21 cellular contexts compared by ENCODE assay signal in the genomic region with DNA sequence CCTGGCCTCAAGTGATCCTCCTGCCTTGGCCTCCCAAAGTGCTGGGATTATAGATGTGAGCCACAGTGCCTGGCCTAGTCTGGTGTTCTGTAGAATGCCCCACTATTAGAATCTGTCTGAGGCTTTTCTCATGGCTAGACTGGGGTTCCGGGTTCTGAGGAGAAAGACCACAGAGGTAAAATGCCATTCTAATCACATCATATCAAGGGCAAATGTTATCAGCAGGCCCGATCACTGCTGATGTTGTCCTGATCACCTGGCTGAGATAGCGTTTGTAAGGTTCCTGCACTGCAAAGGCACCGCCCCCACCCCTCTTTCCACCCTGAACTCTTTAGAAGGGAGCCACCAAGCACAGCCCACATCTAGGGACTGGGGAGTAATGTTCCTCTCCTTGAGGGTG.
"Had no signal": no experiment of that assay in that cellular context is flagged by ENCODE, and none has a peak within 500 bp of the region (broad histone marks: within the 10 kb centered on the region; RNA-seq: fewer than 3 reads in every experiment).

No MANE protein-coding gene starts in this region.

- DNase-seq: colonic mucosa; dermis blood vessel endothelial cell; esophagus squamous epithelium; foreskin fibroblast; glutamatergic neuron; immature natural killer cell; left colon; left ventricle myocardium superior; nucleus accumbens; stimulated activated CD4-positive, alpha-beta T cell treated with anti-CD3 and anti-CD28 coated beads, Interleukin-4, amount 100 ng/mL, for 24 hours; stimulated activated naive CD8-positive, alpha-beta T cell treated with anti-CD3 and anti-CD28 coated beads, Interleukin-15, amount 100 ng/mL, for 72 hours; transverse colon had no signal

- H3K27ac Mint-ChIP-seq: immature natural killer cell; naive thymus-derived CD8-positive, alpha-beta T cell had no signal

- H3K27ac ChIP-seq: colonic mucosa, esophagus squamous epithelium, gastroesophageal sphincter, ovary, right atrium auricular region, thoracic aorta, transverse colon had no signal

- H3K27me3 Mint-ChIP-seq: naive thymus-derived CD8-positive, alpha-beta T cell; stimulated activated memory B cell treated with anti-CD40 and anti-IgM and Interleukin-4, amounts not matched to agents 10 μg/mL and 1 μg/mL and 100 μg/mL, for 72 hours; stimulated activated naive CD8-positive, alpha-beta T cell treated with anti-CD3 and anti-CD28 coated beads, Interleukin-15, amount 100 ng/mL, for 72 hours had no signal

- H3K9me3 Mint-ChIP-seq: immature natural killer cell; naive thymus-derived CD8-positive, alpha-beta T cell; stimulated activated memory B cell treated with anti-CD40 and anti-IgM and Interleukin-4, amounts not matched to agents 10 μg/mL and 1 μg/mL and 100 μg/mL, for 72 hours; stimulated activated naive CD8-positive, alpha-beta T cell treated with anti-CD3 and anti-CD28 coated beads, Interleukin-15, amount 100 ng/mL, for 72 hours had no signal

- ATAC-seq: gastroesophageal sphincter; left colon; left ventricle myocardium superior; mucosa of descending colon; naive thymus-derived CD8-positive, alpha-beta T cell; stimulated activated memory B cell treated with anti-CD40 and anti-IgM and Interleukin-4, amounts not matched to agents 10 μg/mL and 1 μg/mL and 100 μg/mL, for 72 hours; stimulated activated naive CD8-positive, alpha-beta T cell treated with anti-CD3 and anti-CD28 coated beads, Interleukin-15, amount 100 ng/mL, for 72 hours had no signal

- H3K36me3 ChIP-seq: colonic mucosa, esophagus squamous epithelium, gastroesophageal sphincter, ovary, right atrium auricular region, thoracic aorta, transverse colon had no signal

- H3K4me2 ChIP-seq: smooth muscle cell had no signal

- H3K4me3 Mint-ChIP-seq: immature natural killer cell; naive thymus-derived CD8-positive, alpha-beta T cell; stimulated activated memory B cell treated with anti-CD40 and anti-IgM and Interleukin-4, amounts not matched to agents 10 μg/mL and 1 μg/mL and 100 μg/mL, for 72 hours; stimulated activated naive CD8-positive, alpha-beta T cell treated with anti-CD3 and anti-CD28 coated beads, Interleukin-15, amount 100 ng/mL, for 72 hours had no signal

- H3K27me3 ChIP-seq: colonic mucosa, esophagus squamous epithelium, gastroesophageal sphincter, ovary, right atrium auricular region, transverse colon had no signal

- H3K9me3 ChIP-seq: colonic mucosa, esophagus squamous epithelium, gastroesophageal sphincter, mucosa of descending colon, ovary, right atrium auricular region, thoracic aorta, transverse colon had no signal

- H3K4me3 ChIP-seq: colonic mucosa, esophagus squamous epithelium, gastroesophageal sphincter, lung, mucosa of descending colon, ovary, right atrium auricular region, smooth muscle cell, thoracic aorta, transverse colon had no signal

- H3K36me3 Mint-ChIP-seq: immature natural killer cell; naive thymus-derived CD8-positive, alpha-beta T cell; stimulated activated memory B cell treated with anti-CD40 and anti-IgM and Interleukin-4, amounts not matched to agents 10 μg/mL and 1 μg/mL and 100 μg/mL, for 72 hours had no signal
